ENCODE assay signal across 1 cellular context in the genomic region with DNA sequence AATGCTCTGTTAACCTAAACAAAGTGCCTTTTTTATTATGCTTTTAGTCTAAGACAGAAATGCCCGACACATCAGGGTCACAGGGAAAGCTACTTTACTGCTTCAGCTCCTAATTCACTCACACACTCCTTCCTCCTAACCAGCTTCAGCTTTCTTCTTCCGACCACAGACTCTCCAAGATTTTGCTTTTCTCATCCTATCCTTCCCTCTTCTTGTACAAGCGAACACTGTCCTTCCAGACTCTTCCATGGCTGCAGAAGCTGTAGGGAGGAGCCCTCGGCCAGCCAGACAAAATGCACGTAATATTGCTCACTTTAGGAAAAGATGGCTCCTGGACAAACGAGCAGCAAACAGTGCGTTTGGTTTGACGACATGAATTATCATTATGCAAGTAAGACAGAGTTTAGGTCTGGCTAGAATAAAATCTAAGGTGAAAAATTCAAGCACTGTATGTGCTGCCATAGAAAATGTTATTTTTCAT.
TF ChIP-seq lines count a peak whose summit lies in the region.

No MANE protein-coding gene starts in this region.

TF ChIP-seq in K562, 482 proteins besides CTCF, POLR2A, EP300 and RAD21 (continued from another document and continues in another):
- TF ChIP-seq, protein P1, sequence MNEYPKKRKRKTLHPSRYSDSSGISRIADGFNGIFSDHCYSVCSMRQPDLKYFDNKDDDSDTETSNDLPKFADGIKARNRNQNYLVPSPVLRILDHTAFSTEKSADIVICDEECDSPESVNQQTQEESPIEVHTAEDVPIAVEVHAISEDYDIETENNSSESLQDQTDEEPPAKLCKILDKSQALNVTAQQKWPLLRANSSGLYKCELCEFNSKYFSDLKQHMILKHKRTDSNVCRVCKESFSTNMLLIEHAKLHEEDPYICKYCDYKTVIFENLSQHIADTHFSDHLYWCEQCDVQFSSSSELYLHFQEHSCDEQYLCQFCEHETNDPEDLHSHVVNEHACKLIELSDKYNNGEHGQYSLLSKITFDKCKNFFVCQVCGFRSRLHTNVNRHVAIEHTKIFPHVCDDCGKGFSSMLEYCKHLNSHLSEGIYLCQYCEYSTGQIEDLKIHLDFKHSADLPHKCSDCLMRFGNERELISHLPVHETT (CRISPR knock-in tag; conservative IDR thresholded peaks at IDR 0.05 in 1 of 2, IDR thresholded peaks at IDR 0.05 in 1 of 2) = peak in 1 of 2 experiments; percentile 35; a peak in 1 of 4 replicates
- TF ChIP-seq SIRT6 (IDR thresholded peaks at IDR 0.05; ENCODE audit: low read depth, low read length) (no peak), NCOR1 (IDR thresholded peaks at IDR 0.05) (no peak), MTA3 (IDR thresholded peaks at IDR 0.05; ENCODE audit: borderline replicate concordance) (no peak), FOXP1 (CRISPR knock-in tag; IDR thresholded peaks at IDR 0.05) (no peak), ELF4 (CRISPR knock-in tag; IDR thresholded peaks at IDR 0.05) (peak; percentile 93), BRD4 (IDR thresholded peaks at IDR 0.05) (0 out of 2 replicates have a peak, but pooled peaks have one; percentile 20), ZNF347 (CRISPR knock-in tag; IDR thresholded peaks at IDR 0.05; ENCODE audit: low read depth) (0 out of 2 replicates have a peak, but pooled peaks have one; percentile 22), TAF9B (IDR thresholded peaks at IDR 0.05; ENCODE audit: partially characterized antibody) (no peak), SRF (CRISPR knock-in tag; IDR thresholded peaks at IDR 0.05) (no peak), PHF21A (IDR thresholded peaks at IDR 0.05; ENCODE audit: borderline replicate concordance, low read depth) (no peak), CHD4 (IDR thresholded peaks at IDR 0.05; ENCODE audit: insufficient read depth, insufficient replicate concordance, low read depth, low read length, poor library complexity, severe bottlenecking) (no peak), ETV6 (IDR thresholded peaks at IDR 0.05; ENCODE audit: borderline replicate concordance in 1 of 2, low read depth in 2 of 2, low read length in 1 of 2) (no peak), ETV6 (CRISPR knock-in tag; IDR thresholded peaks at IDR 0.05; ENCODE audit: borderline replicate concordance) (no peak), TAF7 (tag; IDR thresholded peaks at IDR 0.05) (peak; percentile 60), HOXB6 (CRISPR knock-in tag; IDR thresholded peaks at IDR 0.05; ENCODE audit: borderline replicate concordance) (no peak), SMARCE1 (IDR thresholded peaks at IDR 0.05) (no peak; the same call in 1 of the 2 replicates), ERF (CRISPR knock-in tag; IDR thresholded peaks at IDR 0.05) (0 out of 2 replicates have a peak, but pooled peaks have one; percentile 71), E2F3 (CRISPR knock-in tag; IDR thresholded peaks at IDR 0.05) (0 out of 2 replicates have a peak, but pooled peaks have one; percentile 60), GATA2 (CRISPR knock-in tag; IDR thresholded peaks at IDR 0.05) (no peak), RAD51 (IDR thresholded peaks at IDR 0.05; ENCODE audit: borderline replicate concordance, low read depth) (no peak), FOXK1 (CRISPR knock-in tag; IDR thresholded peaks at IDR 0.05; ENCODE audit: borderline replicate concordance) (no peak), ZNF212 (CRISPR knock-in tag; IDR thresholded peaks at IDR 0.05) (no peak), KDM2B (CRISPR knock-in tag; IDR thresholded peaks at IDR 0.05) (no peak), ZBTB17 (CRISPR knock-in tag; IDR thresholded peaks at IDR 0.05) (peak; percentile 70; the same call in 1 of the 2 replicates), ZNF311 (CRISPR knock-in tag; IDR thresholded peaks at IDR 0.05) (peak; percentile 47; the same call in 1 of the 2 replicates), FOSL1 (tag; conservative IDR thresholded peaks at IDR 0.05) (no peak; the same call in 1 of the 2 replicates), NFIC (IDR thresholded peaks at IDR 0.05) (no peak), TGIF2 (CRISPR knock-in tag; IDR thresholded peaks at IDR 0.05) (no peak)
- TF ChIP-seq, protein P2, sequence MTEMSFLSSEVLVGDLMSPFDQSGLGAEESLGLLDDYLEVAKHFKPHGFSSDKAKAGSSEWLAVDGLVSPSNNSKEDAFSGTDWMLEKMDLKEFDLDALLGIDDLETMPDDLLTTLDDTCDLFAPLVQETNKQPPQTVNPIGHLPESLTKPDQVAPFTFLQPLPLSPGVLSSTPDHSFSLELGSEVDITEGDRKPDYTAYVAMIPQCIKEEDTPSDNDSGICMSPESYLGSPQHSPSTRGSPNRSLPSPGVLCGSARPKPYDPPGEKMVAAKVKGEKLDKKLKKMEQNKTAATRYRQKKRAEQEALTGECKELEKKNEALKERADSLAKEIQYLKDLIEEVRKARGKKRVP (CRISPR knock-in tag; IDR thresholded peaks at IDR 0.05) = peak; percentile 73
- TF ChIP-seq, protein P3, sequence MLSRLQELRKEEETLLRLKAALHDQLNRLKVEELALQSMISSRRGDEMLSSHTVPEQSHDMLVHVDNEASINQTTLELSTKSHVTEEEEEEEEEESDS (CRISPR knock-in tag; IDR thresholded peaks at IDR 0.05) = no peak
- TF ChIP-seq, protein P4, sequence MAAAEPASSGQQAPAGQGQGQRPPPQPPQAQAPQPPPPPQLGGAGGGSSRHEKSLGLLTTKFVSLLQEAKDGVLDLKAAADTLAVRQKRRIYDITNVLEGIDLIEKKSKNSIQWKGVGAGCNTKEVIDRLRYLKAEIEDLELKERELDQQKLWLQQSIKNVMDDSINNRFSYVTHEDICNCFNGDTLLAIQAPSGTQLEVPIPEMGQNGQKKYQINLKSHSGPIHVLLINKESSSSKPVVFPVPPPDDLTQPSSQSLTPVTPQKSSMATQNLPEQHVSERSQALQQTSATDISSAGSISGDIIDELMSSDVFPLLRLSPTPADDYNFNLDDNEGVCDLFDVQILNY (CRISPR knock-in tag; IDR thresholded peaks at IDR 0.05) = no peak
- TF ChIP-seq, protein P5, sequence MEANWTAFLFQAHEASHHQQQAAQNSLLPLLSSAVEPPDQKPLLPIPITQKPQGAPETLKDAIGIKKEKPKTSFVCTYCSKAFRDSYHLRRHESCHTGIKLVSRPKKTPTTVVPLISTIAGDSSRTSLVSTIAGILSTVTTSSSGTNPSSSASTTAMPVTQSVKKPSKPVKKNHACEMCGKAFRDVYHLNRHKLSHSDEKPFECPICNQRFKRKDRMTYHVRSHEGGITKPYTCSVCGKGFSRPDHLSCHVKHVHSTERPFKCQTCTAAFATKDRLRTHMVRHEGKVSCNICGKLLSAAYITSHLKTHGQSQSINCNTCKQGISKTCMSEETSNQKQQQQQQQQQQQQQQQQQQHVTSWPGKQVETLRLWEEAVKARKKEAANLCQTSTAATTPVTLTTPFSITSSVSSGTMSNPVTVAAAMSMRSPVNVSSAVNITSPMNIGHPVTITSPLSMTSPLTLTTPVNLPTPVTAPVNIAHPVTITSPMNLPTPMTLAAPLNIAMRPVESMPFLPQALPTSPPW (CRISPR knock-in tag; IDR thresholded peaks at IDR 0.05) = peak; percentile 28; the same call in 1 of the 2 replicates
- TF ChIP-seq, protein P6, sequence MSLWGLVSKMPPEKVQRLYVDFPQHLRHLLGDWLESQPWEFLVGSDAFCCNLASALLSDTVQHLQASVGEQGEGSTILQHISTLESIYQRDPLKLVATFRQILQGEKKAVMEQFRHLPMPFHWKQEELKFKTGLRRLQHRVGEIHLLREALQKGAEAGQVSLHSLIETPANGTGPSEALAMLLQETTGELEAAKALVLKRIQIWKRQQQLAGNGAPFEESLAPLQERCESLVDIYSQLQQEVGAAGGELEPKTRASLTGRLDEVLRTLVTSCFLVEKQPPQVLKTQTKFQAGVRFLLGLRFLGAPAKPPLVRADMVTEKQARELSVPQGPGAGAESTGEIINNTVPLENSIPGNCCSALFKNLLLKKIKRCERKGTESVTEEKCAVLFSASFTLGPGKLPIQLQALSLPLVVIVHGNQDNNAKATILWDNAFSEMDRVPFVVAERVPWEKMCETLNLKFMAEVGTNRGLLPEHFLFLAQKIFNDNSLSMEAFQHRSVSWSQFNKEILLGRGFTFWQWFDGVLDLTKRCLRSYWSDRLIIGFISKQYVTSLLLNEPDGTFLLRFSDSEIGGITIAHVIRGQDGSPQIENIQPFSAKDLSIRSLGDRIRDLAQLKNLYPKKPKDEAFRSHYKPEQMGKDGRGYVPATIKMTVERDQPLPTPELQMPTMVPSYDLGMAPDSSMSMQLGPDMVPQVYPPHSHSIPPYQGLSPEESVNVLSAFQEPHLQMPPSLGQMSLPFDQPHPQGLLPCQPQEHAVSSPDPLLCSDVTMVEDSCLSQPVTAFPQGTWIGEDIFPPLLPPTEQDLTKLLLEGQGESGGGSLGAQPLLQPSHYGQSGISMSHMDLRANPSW (CRISPR knock-in tag; IDR thresholded peaks at IDR 0.05) = no peak
- TF ChIP-seq, protein P7, sequence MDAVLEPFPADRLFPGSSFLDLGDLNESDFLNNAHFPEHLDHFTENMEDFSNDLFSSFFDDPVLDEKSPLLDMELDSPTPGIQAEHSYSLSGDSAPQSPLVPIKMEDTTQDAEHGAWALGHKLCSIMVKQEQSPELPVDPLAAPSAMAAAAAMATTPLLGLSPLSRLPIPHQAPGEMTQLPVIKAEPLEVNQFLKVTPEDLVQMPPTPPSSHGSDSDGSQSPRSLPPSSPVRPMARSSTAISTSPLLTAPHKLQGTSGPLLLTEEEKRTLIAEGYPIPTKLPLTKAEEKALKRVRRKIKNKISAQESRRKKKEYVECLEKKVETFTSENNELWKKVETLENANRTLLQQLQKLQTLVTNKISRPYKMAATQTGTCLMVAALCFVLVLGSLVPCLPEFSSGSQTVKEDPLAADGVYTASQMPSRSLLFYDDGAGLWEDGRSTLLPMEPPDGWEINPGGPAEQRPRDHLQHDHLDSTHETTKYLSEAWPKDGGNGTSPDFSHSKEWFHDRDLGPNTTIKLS (IDR thresholded peaks at IDR 0.05; ENCODE audit: borderline replicate concordance, low read depth) = no peak
- TF ChIP-seq, protein P8, sequence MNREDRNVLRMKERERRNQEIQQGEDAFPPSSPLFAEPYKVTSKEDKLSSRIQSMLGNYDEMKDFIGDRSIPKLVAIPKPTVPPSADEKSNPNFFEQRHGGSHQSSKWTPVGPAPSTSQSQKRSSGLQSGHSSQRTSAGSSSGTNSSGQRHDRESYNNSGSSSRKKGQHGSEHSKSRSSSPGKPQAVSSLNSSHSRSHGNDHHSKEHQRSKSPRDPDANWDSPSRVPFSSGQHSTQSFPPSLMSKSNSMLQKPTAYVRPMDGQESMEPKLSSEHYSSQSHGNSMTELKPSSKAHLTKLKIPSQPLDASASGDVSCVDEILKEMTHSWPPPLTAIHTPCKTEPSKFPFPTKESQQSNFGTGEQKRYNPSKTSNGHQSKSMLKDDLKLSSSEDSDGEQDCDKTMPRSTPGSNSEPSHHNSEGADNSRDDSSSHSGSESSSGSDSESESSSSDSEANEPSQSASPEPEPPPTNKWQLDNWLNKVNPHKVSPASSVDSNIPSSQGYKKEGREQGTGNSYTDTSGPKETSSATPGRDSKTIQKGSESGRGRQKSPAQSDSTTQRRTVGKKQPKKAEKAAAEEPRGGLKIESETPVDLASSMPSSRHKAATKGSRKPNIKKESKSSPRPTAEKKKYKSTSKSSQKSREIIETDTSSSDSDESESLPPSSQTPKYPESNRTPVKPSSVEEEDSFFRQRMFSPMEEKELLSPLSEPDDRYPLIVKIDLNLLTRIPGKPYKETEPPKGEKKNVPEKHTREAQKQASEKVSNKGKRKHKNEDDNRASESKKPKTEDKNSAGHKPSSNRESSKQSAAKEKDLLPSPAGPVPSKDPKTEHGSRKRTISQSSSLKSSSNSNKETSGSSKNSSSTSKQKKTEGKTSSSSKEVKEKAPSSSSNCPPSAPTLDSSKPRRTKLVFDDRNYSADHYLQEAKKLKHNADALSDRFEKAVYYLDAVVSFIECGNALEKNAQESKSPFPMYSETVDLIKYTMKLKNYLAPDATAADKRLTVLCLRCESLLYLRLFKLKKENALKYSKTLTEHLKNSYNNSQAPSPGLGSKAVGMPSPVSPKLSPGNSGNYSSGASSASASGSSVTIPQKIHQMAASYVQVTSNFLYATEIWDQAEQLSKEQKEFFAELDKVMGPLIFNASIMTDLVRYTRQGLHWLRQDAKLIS (CRISPR knock-in tag; IDR thresholded peaks at IDR 0.05) = no peak; the same call in 1 of the 2 replicates
- TF ChIP-seq, protein P9, sequence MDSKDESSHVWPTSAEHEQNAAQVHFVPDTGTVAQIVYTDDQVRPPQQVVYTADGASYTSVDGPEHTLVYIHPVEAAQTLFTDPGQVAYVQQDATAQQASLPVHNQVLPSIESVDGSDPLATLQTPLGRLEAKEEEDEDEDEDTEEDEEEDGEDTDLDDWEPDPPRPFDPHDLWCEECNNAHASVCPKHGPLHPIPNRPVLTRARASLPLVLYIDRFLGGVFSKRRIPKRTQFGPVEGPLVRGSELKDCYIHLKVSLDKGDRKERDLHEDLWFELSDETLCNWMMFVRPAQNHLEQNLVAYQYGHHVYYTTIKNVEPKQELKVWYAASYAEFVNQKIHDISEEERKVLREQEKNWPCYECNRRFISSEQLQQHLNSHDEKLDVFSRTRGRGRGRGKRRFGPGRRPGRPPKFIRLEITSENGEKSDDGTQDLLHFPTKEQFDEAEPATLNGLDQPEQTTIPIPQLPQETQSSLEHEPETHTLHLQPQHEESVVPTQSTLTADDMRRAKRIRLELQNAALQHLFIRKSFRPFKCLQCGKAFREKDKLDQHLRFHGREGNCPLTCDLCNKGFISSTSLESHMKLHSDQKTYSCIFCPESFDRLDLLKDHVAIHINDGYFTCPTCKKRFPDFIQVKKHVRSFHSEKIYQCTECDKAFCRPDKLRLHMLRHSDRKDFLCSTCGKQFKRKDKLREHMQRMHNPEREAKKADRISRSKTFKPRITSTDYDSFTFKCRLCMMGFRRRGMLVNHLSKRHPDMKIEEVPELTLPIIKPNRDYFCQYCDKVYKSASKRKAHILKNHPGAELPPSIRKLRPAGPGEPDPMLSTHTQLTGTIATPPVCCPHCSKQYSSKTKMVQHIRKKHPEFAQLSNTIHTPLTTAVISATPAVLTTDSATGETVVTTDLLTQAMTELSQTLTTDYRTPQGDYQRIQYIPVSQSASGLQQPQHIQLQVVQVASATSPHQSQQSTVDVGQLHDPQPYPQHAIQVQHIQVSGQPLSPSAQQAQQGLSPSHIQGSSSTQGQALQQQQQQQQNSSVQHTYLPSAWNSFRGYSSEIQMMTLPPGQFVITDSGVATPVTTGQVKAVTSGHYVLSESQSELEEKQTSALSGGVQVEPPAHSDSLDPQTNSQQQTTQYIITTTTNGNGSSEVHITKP (IDR thresholded peaks at IDR 0.05; ENCODE audit: partially characterized antibody) = no peak
- TF ChIP-seq, protein P10, sequence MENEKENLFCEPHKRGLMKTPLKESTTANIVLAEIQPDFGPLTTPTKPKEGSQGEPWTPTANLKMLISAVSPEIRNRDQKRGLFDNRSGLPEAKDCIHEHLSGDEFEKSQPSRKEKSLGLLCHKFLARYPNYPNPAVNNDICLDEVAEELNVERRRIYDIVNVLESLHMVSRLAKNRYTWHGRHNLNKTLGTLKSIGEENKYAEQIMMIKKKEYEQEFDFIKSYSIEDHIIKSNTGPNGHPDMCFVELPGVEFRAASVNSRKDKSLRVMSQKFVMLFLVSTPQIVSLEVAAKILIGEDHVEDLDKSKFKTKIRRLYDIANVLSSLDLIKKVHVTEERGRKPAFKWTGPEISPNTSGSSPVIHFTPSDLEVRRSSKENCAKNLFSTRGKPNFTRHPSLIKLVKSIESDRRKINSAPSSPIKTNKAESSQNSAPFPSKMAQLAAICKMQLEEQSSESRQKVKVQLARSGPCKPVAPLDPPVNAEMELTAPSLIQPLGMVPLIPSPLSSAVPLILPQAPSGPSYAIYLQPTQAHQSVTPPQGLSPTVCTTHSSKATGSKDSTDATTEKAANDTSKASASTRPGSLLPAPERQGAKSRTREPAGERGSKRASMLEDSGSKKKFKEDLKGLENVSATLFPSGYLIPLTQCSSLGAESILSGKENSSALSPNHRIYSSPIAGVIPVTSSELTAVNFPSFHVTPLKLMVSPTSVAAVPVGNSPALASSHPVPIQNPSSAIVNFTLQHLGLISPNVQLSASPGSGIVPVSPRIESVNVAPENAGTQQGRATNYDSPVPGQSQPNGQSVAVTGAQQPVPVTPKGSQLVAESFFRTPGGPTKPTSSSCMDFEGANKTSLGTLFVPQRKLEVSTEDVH (IDR thresholded peaks at IDR 0.05; ENCODE audit: low read depth, partially characterized antibody) = no peak
